In genomic region chr3:115784739-115785571, GRCh38 we compare ENCODE assay signal across 8 cellular contexts.
DNase-seq lines count a peak whose midpoint lies in the region; ATAC-seq and TF ChIP-seq lines count a peak whose summit lies in the region.

No MANE protein-coding gene starts in this region.

- no peak for TF ChIP-seq POLR2A in spleen (IDR thresholded peaks at IDR 0.05)

- no peaks in the 10 kb centered on the region for H3K36me3 Mint-ChIP-seq in Caco-2 (ENCODE audit: insufficient read depth, unreplicated experiment)

- CTCF ChIA-PET in Caco-2 (lab: Charles Lee), result interaction anchor here (0.7 to 1.9 kb wide), 9 partner anchors 12 to 567 kb away, joined by 3 to 14 read pairs (median 6); no protein-coding TSS in a partner anchor

- no TSS peak for BruUV-seq in Caco-2 (replicated peaks; lab: Mats Ljungman, UMichigan)

- 20% methylated on average over 11 of the region's 11 CpGs for WGBS in HUES64
- WGBS in spleen, 5 donors, result 5 to 10% (median 7%) methylated on average over 11 of the region's 11 CpGs

- POLR2A ChIA-PET in Caco-2 (lab: Charles Lee), result interaction anchor here (0.6 kb wide), 1 partner anchor 67 kb away, joined by 3 read pairs; no protein-coding TSS in a partner anchor

- ATAC-seq in HG02678 (IDR thresholded peaks at IDR 0.05; ENCODE audit: unreplicated experiment) (no peak), HG02885 (IDR thresholded peaks at IDR 0.05; ENCODE audit: poor library complexity, unreplicated experiment) (no peak)

- H3K27ac ChIP-seq in HUES64 (ENCODE audit: low read depth, low read length), result no peak overlapping the region
- no peak overlapping the region for H3K27ac ChIP-seq in iPS-18a (ENCODE audit: low read length)
- peak overlapping the region; percentile 88 to 96 (median 94) for H3K27ac ChIP-seq in spleen

- H3K27me3 ChIP-seq in Caco-2 (replicated peaks; ENCODE audit: control insufficient read depth, insufficient read depth, low read length) (no peaks in the 10 kb centered on the region), HUES64 (ENCODE audit: insufficient read depth, low read length) (no peaks in the 10 kb centered on the region), iPS-18a (ENCODE audit: control insufficient read depth, insufficient read depth, low read length) (peaks cover 4% of the 10 kb centered on the region), spleen (replicated peaks in 1 of 7) (peaks cover 0 to 7% (median 0%) of the 10 kb centered on the region in 7 donors)

- H3K9me3 Mint-ChIP-seq in Caco-2 (ENCODE audit: unreplicated experiment), result no peaks in the 10 kb centered on the region

- DNase-seq in Caco-2 (no peak), amniotic stem cell (lab: John Stamatoyannopoulos, UW) (peak; percentile 25), spleen (no peak), GM19240 (ENCODE audit: insufficient read length, low spot score) (no peak)

- H3K9ac ChIP-seq in HUES64 (ENCODE audit: low read depth, low read length) (no peak overlapping the region), iPS-18a (ENCODE audit: low read length) (no peak overlapping the region)

- peak overlapping the region; percentile 67 for H3K4me3 Mint-ChIP-seq in Caco-2 (ENCODE audit: unreplicated experiment)

- H3K9me3 ChIP-seq in Caco-2, result no peaks in the 10 kb centered on the region
- H3K9me3 ChIP-seq in HUES64 (ENCODE audit: insufficient read depth, low read depth, low read length), result no peaks in the 10 kb centered on the region
- H3K9me3 ChIP-seq in iPS-18a (ENCODE audit: control insufficient read depth, low read depth, low read length), result no peaks in the 10 kb centered on the region
- no peaks in the 10 kb centered on the region for H3K9me3 ChIP-seq in spleen

- peak overlapping the region; percentile 74 for H3K27ac Mint-ChIP-seq in Caco-2 (ENCODE audit: unreplicated experiment)

- H3K4me3 ChIP-seq in Caco-2 (ENCODE audit: low read depth, low read length), result peak overlapping the region; percentile 6; the same call in 1 of the 2 replicates
- peak overlapping the region; percentile 78 for H3K4me3 ChIP-seq in HUES64 (ENCODE audit: low read length)
- peak overlapping the region; percentile 70 for H3K4me3 ChIP-seq in iPS-18a (ENCODE audit: low read length)
- peak overlapping the region; percentile 51 to 92 (median 74) for H3K4me3 ChIP-seq in spleen

- peaks cover 7% of the 10 kb centered on the region for H3K27me3 Mint-ChIP-seq in Caco-2 (ENCODE audit: insufficient read depth, unreplicated experiment)

- H3K4me1 Mint-ChIP-seq in Caco-2 (ENCODE audit: low read depth, unreplicated experiment), result peaks cover 12% of the 10 kb centered on the region

- H3K4me1 ChIP-seq in Caco-2 (no peaks in the 10 kb centered on the region), HUES64 (ENCODE audit: insufficient read depth, low read length) (peaks cover 10% of the 10 kb centered on the region), iPS-18a (ENCODE audit: control insufficient read depth, low read depth, low read length) (peaks cover 10% of the 10 kb centered on the region), spleen (peaks cover 0 to 22% (median 16%) of the 10 kb centered on the region in 6 donors)

- H3K36me3 ChIP-seq in Caco-2 (ENCODE audit: control insufficient read depth, insufficient read depth, low read length) (no peaks in the 10 kb centered on the region), HUES64 (ENCODE audit: insufficient read depth, low read length) (no peaks in the 10 kb centered on the region), iPS-18a (ENCODE audit: control insufficient read depth, low read depth, low read length) (no peaks in the 10 kb centered on the region), spleen (no peaks in the 10 kb centered on the region)

- intact Hi-C loops in Caco-2 (cut with micrococcal nuclease; ENCODE audit: unreplicated experiment) (loop anchor here (1.0 to 2.0 kb wide), 5 partner anchors 29 to 638 kb away; partner anchors contain the start of gene ZBTB20), spleen (cut with DNase I; ENCODE audit: low total_unique reads) (no loop called here)

- no peak for TF ChIP-seq CTCF in Caco-2 (IDR thresholded peaks at IDR 0.05; ENCODE audit: insufficient read depth in 1 of 2, low read depth in 1 of 2, low read length in 1 of 2, severe bottlenecking in 1 of 2, unreplicated experiment in 1 of 2)
- TF ChIP-seq CTCF in spleen (IDR thresholded peaks at IDR 0.05 in 8 of 11, conservative IDR thresholded peaks at IDR 0.05 in 3 of 11), result peak in 4 of 11 experiments; percentile 1 to 58 (median 22)

Comparison
In these comparisons a context has a peak if more than half of its experiments do, and no peak if none do; other contexts are left out.
1. H3K4me3 ChIP-seq: peak in every context shown above with its lines; median percentile 78 in HUES64; 74 in spleen; 70 in iPS-18a; 6 in Caco-2.
2. H3K27ac ChIP-seq: peak in spleen (8 of 8); none in HUES64 (single experiment) and iPS-18a (single experiment).